In the genomic region with DNA sequence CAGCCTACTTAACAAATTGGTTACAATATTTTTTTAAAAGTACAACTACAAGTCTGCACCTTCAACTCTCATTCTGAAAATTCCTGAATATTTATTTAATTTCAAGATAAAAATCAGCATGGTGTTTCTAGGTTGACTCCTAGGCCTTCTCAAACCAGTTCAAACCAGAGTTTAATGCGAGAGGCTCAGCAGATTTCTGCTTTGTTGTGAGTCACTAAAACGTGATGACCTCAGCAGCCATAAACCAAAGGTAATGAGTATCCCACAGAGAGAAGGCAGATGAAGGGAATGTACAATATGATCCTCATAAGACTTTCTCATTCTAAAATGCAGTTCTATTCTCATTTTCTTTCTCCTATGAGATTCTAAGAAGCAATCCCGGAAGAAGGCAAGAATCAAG, we compare ENCODE assay signal across 9 cellular contexts.
DNase-seq lines count a peak whose midpoint lies in the region; ATAC-seq and FAIRE-seq lines count a peak whose summit lies in the region.
"Had no signal": no experiment of that assay in that cellular context is flagged by ENCODE, and none has a peak within 500 bp of the region (broad histone marks: within the 10 kb centered on the region; RNA-seq: fewer than 3 reads in every experiment).

No MANE protein-coding gene starts in this region.

- H3K36me3 Mint-ChIP-seq in activated naive CD8-positive, alpha-beta T cell treated with anti-CD3 and anti-CD28 coated beads, Interleukin-2, amount 50 U/mL, for 24 hours (ENCODE audit: low read depth) = peaks cover 21% of the 10 kb centered on the region

- H3K4me1 ChIP-seq in subcutaneous abdominal adipose tissue (ENCODE audit: control insufficient read depth in 5 of 5, insufficient read depth in 5 of 5, low read length in 5 of 5) = peaks cover 7 to 34% (median 32%) of the 10 kb centered on the region in 5 donors

- peak overlapping the region; percentile 83 to 97 (median 93) for H3K4me3 ChIP-seq in subcutaneous abdominal adipose tissue (ENCODE audit: low read depth in 1 of 5, low read length in 5 of 5)

- no peaks in the 10 kb centered on the region for H3K27me3 Mint-ChIP-seq in activated naive CD8-positive, alpha-beta T cell treated with anti-CD3 and anti-CD28 coated beads, Interleukin-2, amount 50 U/mL, for 24 hours

- peak; percentile 97 for FAIRE-seq in islet of Langerhans (lab: Jason Lieb, UNC)

- DNase-seq in activated naive CD4-positive, alpha-beta T cell treated with Interleukin-2 at 50 U/mL for 16 hours = peak; percentile 20
- DNase-seq in activated naive CD4-positive, alpha-beta T cell (lab: John Stamatoyannopoulos, UW) = no peak
- DNase-seq in NCI-H69 (lab: John Stamatoyannopoulos, UW) = peak; percentile 94
- DNase-seq in activated naive CD8-positive, alpha-beta T cell treated with anti-CD3 and anti-CD28 coated beads, Interleukin-2, amount 50 U/mL, for 24 hours = no peak
- DNase-seq: right lobe of liver had no signal

- no peaks in the 10 kb centered on the region for H3K9me3 Mint-ChIP-seq in activated naive CD8-positive, alpha-beta T cell treated with anti-CD3 and anti-CD28 coated beads, Interleukin-2, amount 50 U/mL, for 24 hours

- H3K9ac ChIP-seq in subcutaneous abdominal adipose tissue (ENCODE audit: low read length in 5 of 5) = peak overlapping the region; percentile 39 to 96 (median 87)

- H3K27me3 ChIP-seq in subcutaneous abdominal adipose tissue (ENCODE audit: control insufficient read depth in 5 of 5, insufficient read depth in 4 of 5, low read length in 5 of 5) = no peaks in the 10 kb centered on the region
- H3K27me3 ChIP-seq: right lobe of liver had no signal

- H3K27ac Mint-ChIP-seq in activated naive CD8-positive, alpha-beta T cell treated with anti-CD3 and anti-CD28 coated beads, Interleukin-2, amount 50 U/mL, for 24 hours = peak overlapping the region; percentile 84

- H3K4me1 Mint-ChIP-seq in activated naive CD8-positive, alpha-beta T cell treated with anti-CD3 and anti-CD28 coated beads, Interleukin-2, amount 50 U/mL, for 24 hours = peaks cover 34% of the 10 kb centered on the region

- peaks cover 11 to 32% (median 24%) of the 10 kb centered on the region in 5 donors for H3K36me3 ChIP-seq in subcutaneous abdominal adipose tissue (ENCODE audit: control insufficient read depth in 5 of 5, insufficient read depth in 5 of 5, low read length in 5 of 5)

- peak overlapping the region; percentile 57 for H3K27ac ChIP-seq in subcutaneous abdominal adipose tissue (ENCODE audit: low read depth, low read length)
- H3K27ac ChIP-seq: right lobe of liver had no signal

- H3K9me3 ChIP-seq in subcutaneous abdominal adipose tissue (ENCODE audit: control insufficient read depth in 5 of 5, low read length in 5 of 5) = no peaks in the 10 kb centered on the region
- H3K9me3 ChIP-seq: right lobe of liver had no signal

- ATAC-seq in activated naive CD8-positive, alpha-beta T cell treated with anti-CD3 and anti-CD28 coated beads, Interleukin-2, amount 50 U/mL, for 24 hours = peak; percentile 44
- ATAC-seq in HG02884 (IDR thresholded peaks at IDR 0.05; ENCODE audit: unreplicated experiment) (no peak), GM18909 (IDR thresholded peaks at IDR 0.05; ENCODE audit: poor library complexity, unreplicated experiment) (no peak)

- H3K4me3 Mint-ChIP-seq in activated naive CD8-positive, alpha-beta T cell treated with anti-CD3 and anti-CD28 coated beads, Interleukin-2, amount 50 U/mL, for 24 hours = peak overlapping the region; percentile 91

Comparison
In these comparisons a context has a peak if more than half of its experiments do, and no peak if none do; other contexts are left out.
1. DNase-seq: peak in activated naive CD4-positive, alpha-beta T cell treated with Interleukin-2 at 50 U/mL for 16 hours (single experiment) and NCI-H69 (single experiment); none in activated naive CD4-positive, alpha-beta T cell (0 of 4) and activated naive CD8-positive, alpha-beta T cell treated with anti-CD3 and anti-CD28 coated beads, Interleukin-2, amount 50 U/mL, for 24 hours (single experiment).